8 cellular contexts compared by ENCODE assay signal in genomic region chr3:153284282-153284938, GRCh38.
DNase-seq lines count a peak whose midpoint lies in the region; ATAC-seq, FAIRE-seq and TF ChIP-seq lines count a peak whose summit lies in the region.

No MANE protein-coding gene starts in this region.

- H3K4me3 Mint-ChIP-seq in dendritic cell treated with granulocyte-macrophage colony-stimulating factor and Interleukin-4, amounts not matched to agents 40 ng/mL and 50 ng/mL, for 4 days, result no peak overlapping the region

- DNase-seq in GM12865 (ENCODE audit: low read depth), result peak; percentile 59
- DNase-seq in SW480 (ENCODE audit: low spot score), result peak; percentile 76
- DNase-seq in urothelium cell line (ENCODE audit: low spot score), result peak; percentile 35
- DNase-seq in effector CD4-positive, alpha-beta T cell, result no peak
- no peak for DNase-seq in T1000 (lab: John Stamatoyannopoulos, UW)

- no peaks in the 10 kb centered on the region for H3K9me3 ChIP-seq in muscle layer of duodenum (ENCODE audit: control insufficient read depth in 1 of 2, low read length in 2 of 2)

- no peaks in the 10 kb centered on the region for H3K9me3 Mint-ChIP-seq in dendritic cell treated with granulocyte-macrophage colony-stimulating factor and Interleukin-4, amounts not matched to agents 40 ng/mL and 50 ng/mL, for 4 days

- no peak for FAIRE-seq in urothelium cell line (lab: Jason Lieb, UNC)

- peak overlapping the region; percentile 40 for H3K27ac ChIP-seq in muscle layer of duodenum (ENCODE audit: low read length)

- peak overlapping the region; percentile 86 for H3K27ac Mint-ChIP-seq in dendritic cell treated with granulocyte-macrophage colony-stimulating factor and Interleukin-4, amounts not matched to agents 40 ng/mL and 50 ng/mL, for 4 days

- peak; percentile 59 for ATAC-seq in HG03108 (IDR thresholded peaks at IDR 0.05; ENCODE audit: unreplicated experiment)

- H3K4me1 Mint-ChIP-seq in dendritic cell treated with granulocyte-macrophage colony-stimulating factor and Interleukin-4, amounts not matched to agents 40 ng/mL and 50 ng/mL, for 4 days (ENCODE audit: low read depth), result peaks cover 43% of the 10 kb centered on the region

- H3K4me1 ChIP-seq in muscle layer of duodenum (ENCODE audit: control insufficient read depth in 1 of 2, insufficient read depth in 2 of 2, low read length in 2 of 2), result peaks cover 0 to 5% of the 10 kb centered on the region in 2 donors

- H3K36me3 ChIP-seq in muscle layer of duodenum (ENCODE audit: control insufficient read depth in 1 of 2, insufficient read depth in 2 of 2, low read length in 2 of 2), result no peaks in the 10 kb centered on the region

- no peaks in the 10 kb centered on the region for H3K36me3 Mint-ChIP-seq in dendritic cell treated with granulocyte-macrophage colony-stimulating factor and Interleukin-4, amounts not matched to agents 40 ng/mL and 50 ng/mL, for 4 days (ENCODE audit: low read depth)

- TF ChIP-seq CTCF in GM12865 (IDR thresholded peaks at IDR 0.05; ENCODE audit: insufficient read depth, low read depth, low read length, missing control alignments), result no peak

- no peaks in the 10 kb centered on the region for H3K27me3 Mint-ChIP-seq in dendritic cell treated with granulocyte-macrophage colony-stimulating factor and Interleukin-4, amounts not matched to agents 40 ng/mL and 50 ng/mL, for 4 days

- H3K4me3 ChIP-seq in GM12865 (ENCODE audit: low read depth, low read length) (no peak overlapping the region), muscle layer of duodenum (ENCODE audit: low read depth in 1 of 2, low read length in 2 of 2) (no peak overlapping the region)

- intact Hi-C loops in dendritic cell treated with granulocyte-macrophage colony-stimulating factor and Interleukin-4, amounts not matched to agents 40 ng/mL and 50 ng/mL, for 4 days (cut with micrococcal nuclease), result no loop called here

- H3K27me3 ChIP-seq in muscle layer of duodenum (ENCODE audit: low read depth, low read length), result no peaks in the 10 kb centered on the region

Comparison
In these comparisons a context has a peak if more than half of its experiments do, and no peak if none do; other contexts are left out.
1. DNase-seq: peak in GM12865 (single experiment), SW480 (single experiment) and urothelium cell line (single experiment); none in effector CD4-positive, alpha-beta T cell (single experiment) and T1000 (single experiment).